Comparison of ENCODE assay signal across 7 cellular contexts in genomic region chr18:13612111-13612997, GRCh38.
DNase-seq lines count a peak whose midpoint lies in the region; ATAC-seq and TF ChIP-seq lines count a peak whose summit lies in the region.

No MANE protein-coding gene starts in this region.

- H3K36me3 Mint-ChIP-seq in T-helper 2 cell treated with Interferon-gamma antibody and Interleukin-4, amounts not matched to agents 5 μg/mL and 100 μg/mL, for 36 hours (ENCODE audit: low read depth), result peaks cover 9% of the 10 kb centered on the region

- TF ChIP-seq CTCF in mucosa of descending colon (IDR thresholded peaks at IDR 0.05), result no peak

- peaks cover 2% of the 10 kb centered on the region for H3K4me1 ChIP-seq in mucosa of descending colon (ENCODE audit: low read depth)

- no peaks in the 10 kb centered on the region for H3K36me3 ChIP-seq in mucosa of descending colon (ENCODE audit: low read depth)

- peak; percentile 57 for TF ChIP-seq POLR2A in GM19099 (IDR thresholded peaks at IDR 0.05; ENCODE audit: extremely low read depth, insufficient read length, low read depth)

- peaks cover 81% of the 10 kb centered on the region for H3K4me1 Mint-ChIP-seq in T-helper 2 cell treated with Interferon-gamma antibody and Interleukin-4, amounts not matched to agents 5 μg/mL and 100 μg/mL, for 36 hours (ENCODE audit: low read depth)

- peaks cover 5% of the 10 kb centered on the region for H3K9me3 Mint-ChIP-seq in T-helper 2 cell treated with Interferon-gamma antibody and Interleukin-4, amounts not matched to agents 5 μg/mL and 100 μg/mL, for 36 hours

- H3K4me3 ChIP-seq in mucosa of descending colon, result no peak overlapping the region

- no peaks in the 10 kb centered on the region for H3K27me3 Mint-ChIP-seq in T-helper 2 cell treated with Interferon-gamma antibody and Interleukin-4, amounts not matched to agents 5 μg/mL and 100 μg/mL, for 36 hours (ENCODE audit: low read depth)

- intact Hi-C loops in mucosa of descending colon (cut with DNase I, micrococcal nuclease), result no loop called here

- H3K9me3 ChIP-seq in mucosa of descending colon, result no peaks in the 10 kb centered on the region

- H3K4me3 Mint-ChIP-seq in T-helper 2 cell treated with Interferon-gamma antibody and Interleukin-4, amounts not matched to agents 5 μg/mL and 100 μg/mL, for 36 hours, result peak overlapping the region; percentile 84

- ATAC-seq in HG03108 (IDR thresholded peaks at IDR 0.05; ENCODE audit: unreplicated experiment) (peak; percentile 51), mucosa of descending colon (peak; percentile 53)

- peak overlapping the region; percentile 83 for H3K27ac Mint-ChIP-seq in T-helper 2 cell treated with Interferon-gamma antibody and Interleukin-4, amounts not matched to agents 5 μg/mL and 100 μg/mL, for 36 hours

- peak; percentile 77 for DNase-seq in T-helper 2 cell treated with Interferon-gamma antibody and Interleukin-4, amounts not matched to agents 5 μg/mL and 100 μg/mL, for 36 hours (ENCODE audit: low spot score)
- DNase-seq in astrocyte of the hippocampus (ENCODE audit: low read depth, low spot score), result peak; percentile 22
- peak; percentile 55 to 80 (median 64) for DNase-seq in mucosa of descending colon
- DNase-seq in stimulated activated CD8-positive, alpha-beta memory T cell treated with anti-CD3 and anti-CD28 coated beads, Interleukin-7, amount 100 ng/mL, for 48 hours (ENCODE audit: extremely low read depth in 1 of 2, low read depth in 1 of 2), result peak; percentile 69 to 82
- no peak for DNase-seq in SKM-1 treated with dmso at 0.1 percent for 144 hours (lab: John Stamatoyannopoulos, UW; ENCODE audit: unreplicated experiment)
